12 cellular contexts compared by ENCODE assay signal in genomic region chr7:105198223-105198622, GRCh38.
DNase-seq lines count a peak whose midpoint lies in the region; ATAC-seq, FAIRE-seq and TF ChIP-seq lines count a peak whose summit lies in the region.
"Had no signal": no experiment of that assay in that cellular context is flagged by ENCODE, and none has a peak within 500 bp of the region (broad histone marks: within the 10 kb centered on the region; RNA-seq: fewer than 3 reads in every experiment).

No MANE protein-coding gene starts in this region.

- DNase-seq in MCF 10A (ENCODE audit: unreplicated experiment) (no peak), mammary epithelial cell (no peak), K562 (ENCODE audit: extremely low read depth in 1 of 4, low spot score in 3 of 4) (peak in 1 of 4 experiments; percentile 32), iris pigment epithelial cell (ENCODE audit: low read depth) (peak; percentile 96), substantia nigra (lab: John Stamatoyannopoulos, UW) (no peak)
- DNase-seq in activated CD4-positive, CD25-positive, alpha-beta regulatory T cell treated with anti-CD3 and anti-CD28 coated beads, Interleukin-2, amount 50 U/mL, for 72 hours = no peak
- DNase-seq: activated CD4-positive, alpha-beta T cell treated with anti-CD3 and anti-CD28 coated beads for 1 hour; activated naive CD4-positive, alpha-beta T cell treated with Interleukin-2 at 50 U/mL for 16 hours had no signal

- peaks cover 26% of the 10 kb centered on the region for H3K36me3 Mint-ChIP-seq in MCF 10A (ENCODE audit: insufficient read depth, unreplicated experiment)

- no peaks in the 10 kb centered on the region for H3K27me3 Mint-ChIP-seq in MCF 10A (ENCODE audit: insufficient read depth, unreplicated experiment)

- in situ Hi-C loops in mammary epithelial cell (cut with MboI; ENCODE audit: low sequenced_read_pairs in 2 of 2) = no loop called here
- in situ Hi-C loops in K562 (cut with MboI) = no loop called here

- no peak overlapping the region for H3K4me3 Mint-ChIP-seq in MCF 10A (ENCODE audit: unreplicated experiment)

- TF ChIP-seq EP300 in K562 (IDR thresholded peaks at IDR 0.05; ENCODE audit: low read length) = no peak

- H3K9me3 Mint-ChIP-seq in MCF 10A (ENCODE audit: unreplicated experiment) = no peaks in the 10 kb centered on the region

- WGBS in mammary epithelial cell (ENCODE audit: low coverage, missing lambda C conversion rate) = 89% methylated on average over 2 of the region's 2 CpGs
- WGBS in K562 (ENCODE audit: insufficient coverage, low coverage, missing lambda C conversion rate) = 21% methylated on average over 2 of the region's 2 CpGs

- intact Hi-C loops in MCF 10A (cut with micrococcal nuclease) = no loop called here
- intact Hi-C loops in mammary epithelial cell (cut with micrococcal nuclease) = no loop called here
- intact Hi-C loops in K562 (cut with micrococcal nuclease) = no loop called here

- no peak overlapping the region for H2AFZ ChIP-seq in mammary epithelial cell (ENCODE audit: low read depth, low read length)
- H2AFZ ChIP-seq in K562 (ENCODE audit: low read depth, low read length) = no peak overlapping the region

- FAIRE-seq in K562 (lab: Jason Lieb, UNC) = no peak

- peak overlapping the region; percentile 24 for H3K27ac Mint-ChIP-seq in MCF 10A (ENCODE audit: low read depth, unreplicated experiment)

- H3K9me3 ChIP-seq in mammary epithelial cell (replicated peaks; ENCODE audit: insufficient read depth, low read length) (no peaks in the 10 kb centered on the region), K562 (replicated peaks; ENCODE audit: control insufficient read depth, insufficient read depth, low read depth, low read length) (no peaks in the 10 kb centered on the region)
- H3K9me3 ChIP-seq: suprapubic skin had no signal

- no TSS peak for BruUV-seq in MCF 10A (replicated peaks; lab: Mats Ljungman, UMichigan)
- no TSS peak for BruUV-seq in mammary epithelial cell (replicated peaks; lab: Mats Ljungman, UMichigan)
- BruUV-seq in K562 (replicated peaks; lab: Mats Ljungman, UMichigan) = no TSS peak

- dilution Hi-C loops in mammary epithelial cell (cut with HindIII; ENCODE audit: low sequenced_read_pairs) = no loop called here

- H3K4me3 ChIP-seq in mammary epithelial cell (replicated peaks in 1 of 3; ENCODE audit: insufficient read depth in 1 of 3, low read depth in 2 of 3, low read length in 3 of 3) (no peak overlapping the region), K562 (no peak overlapping the region)
- H3K4me3 ChIP-seq: suprapubic skin had no signal

- ATAC-seq in K562 = peak; percentile 77
- no peak for ATAC-seq in HG03175 (IDR thresholded peaks at IDR 0.05; ENCODE audit: unreplicated experiment)
- ATAC-seq in HG03457 (IDR thresholded peaks at IDR 0.05; ENCODE audit: unreplicated experiment) = no peak

- H3K4me1 Mint-ChIP-seq in MCF 10A (ENCODE audit: insufficient read depth, unreplicated experiment) = peaks cover 7% of the 10 kb centered on the region

- no peaks in the 10 kb centered on the region for H4K20me1 ChIP-seq in mammary epithelial cell (ENCODE audit: insufficient read depth, low read length)
- H4K20me1 ChIP-seq in K562 (replicated peaks; ENCODE audit: control insufficient read depth, insufficient read depth, low read length) = peaks cover 11% of the 10 kb centered on the region; the same call in 1 of the 2 replicates

- no peak overlapping the region for H3K4me2 ChIP-seq in mammary epithelial cell (ENCODE audit: insufficient read depth, low read depth, low read length)
- no peak overlapping the region for H3K4me2 ChIP-seq in K562 (ENCODE audit: insufficient read depth, low read length)

- no peak for TF ChIP-seq RAD21 in K562 (CRISPR knock-in tag; conservative IDR thresholded peaks at IDR 0.05 in 1 of 2, IDR thresholded peaks at IDR 0.05 in 1 of 2)

- TF ChIP-seq CTCF in MCF 10A (IDR thresholded peaks at IDR 0.05; ENCODE audit: unreplicated experiment) (no peak), mammary epithelial cell (conservative IDR thresholded peaks at IDR 0.05 in 1 of 2, IDR thresholded peaks at IDR 0.05 in 1 of 2; ENCODE audit: extremely low read depth in 1 of 2, insufficient read depth in 1 of 2, low read depth in 1 of 2, low read length in 2 of 2) (no peak), K562 (IDR thresholded peaks at IDR 0.05 in 2 of 3, conservative IDR thresholded peaks at IDR 0.05 in 1 of 3; ENCODE audit: insufficient read depth in 2 of 3, low read depth in 1 of 3, low read length in 3 of 3) (no peak)

- peaks cover 51% of the 10 kb centered on the region for H3K79me2 ChIP-seq in mammary epithelial cell (ENCODE audit: insufficient read depth, low read length)
- no peaks in the 10 kb centered on the region for H3K79me2 ChIP-seq in K562 (ENCODE audit: control insufficient read depth, insufficient read depth, low read length)

- H3K4me1 ChIP-seq in mammary epithelial cell (ENCODE audit: insufficient read depth, low read length) (no peaks in the 10 kb centered on the region), K562 (replicated peaks in 1 of 2; ENCODE audit: control insufficient read depth in 2 of 2, insufficient read depth in 2 of 2, low read length in 2 of 2) (peaks cover 0 to 10% of the 10 kb centered on the region in 2 experiments; a peak in 2 of 5 replicates)

- H3K9ac ChIP-seq in mammary epithelial cell (ENCODE audit: insufficient read depth, low read length) (no peak overlapping the region), K562 (ENCODE audit: insufficient read depth in 1 of 2, low read depth in 2 of 2, low read length in 2 of 2) (peak overlapping the region in 1 of 2 experiments; percentile 10; a peak in 1 of 4 replicates)

- H3K9me1 ChIP-seq in K562 (ENCODE audit: control insufficient read depth, insufficient read depth, low read length) = no peaks in the 10 kb centered on the region

- no peak overlapping the region for H3K27ac ChIP-seq in mammary epithelial cell (ENCODE audit: insufficient read depth, low read depth, low read length)
- no peak overlapping the region for H3K27ac ChIP-seq in K562 (ENCODE audit: extremely low read depth, low read depth, low read length)
- H3K27ac ChIP-seq in substantia nigra (ENCODE audit: low read depth, low read length, poor library complexity, severe bottlenecking) = peak overlapping the region; percentile 36
- H3K27ac ChIP-seq: 22Rv1, suprapubic skin had no signal

- H3K27me3 ChIP-seq in mammary epithelial cell (ENCODE audit: insufficient read depth, low read length) (no peaks in the 10 kb centered on the region), K562 (ENCODE audit: control insufficient read depth in 2 of 2, insufficient read depth in 2 of 2, low read length in 2 of 2) (no peaks in the 10 kb centered on the region)
- H3K27me3 ChIP-seq: suprapubic skin had no signal

- CTCF ChIA-PET in MCF 10A (lab: Yijun Ruan, JAX) = interaction anchor here (0.6 to 0.9 kb wide), 2 partner anchors 15 to 54 kb away, joined by 3 to 4 read pairs; no protein-coding TSS in a partner anchor
- CTCF ChIA-PET in mammary epithelial cell (lab: Charles Lee; ENCODE audit: low non-redundant PET) = no interaction called here
- CTCF ChIA-PET in K562 (lab: Yijun Ruan, JAX; ENCODE audit: low intra/inter-chr PET ratio) = no interaction called here

- H3K36me3 ChIP-seq in mammary epithelial cell (ENCODE audit: insufficient read depth, low read length) = peaks cover 3% of the 10 kb centered on the region
- peaks cover 12% of the 10 kb centered on the region for H3K36me3 ChIP-seq in K562 (ENCODE audit: control insufficient read depth, insufficient read depth, low read length)

- no peak for TF ChIP-seq POLR2A in K562 (conservative IDR thresholded peaks at IDR 0.05)

- POLR2A ChIA-PET in MCF 10A (lab: Yijun Ruan, JAX) (no interaction called here), K562 (lab: Yijun Ruan, JAX) (interaction anchor here (1.3 kb wide), 1 partner anchor 13 kb away, joined by 4 read pairs; no protein-coding TSS in a partner anchor)

TF ChIP-seq in K562, 482 proteins besides CTCF, POLR2A, EP300 and RAD21 (continues in another document):
- TF ChIP-seq TAF9B (IDR thresholded peaks at IDR 0.05; ENCODE audit: partially characterized antibody) (no peak), BRF2 (IDR thresholded peaks at IDR 0.05; ENCODE audit: borderline replicate concordance, insufficient read depth, insufficient read length) (no peak), EWSR1 (IDR thresholded peaks at IDR 0.05; ENCODE audit: borderline replicate concordance, low read depth, partially characterized antibody) (no peak), MEIS2 (IDR thresholded peaks at IDR 0.05; ENCODE audit: partially characterized antibody) (peak; percentile 66), ASH1L (IDR thresholded peaks at IDR 0.05; ENCODE audit: borderline replicate concordance, low read depth, partially characterized antibody) (no peak), ZNF24 (IDR thresholded peaks at IDR 0.05) (no peak), CBX1 (IDR thresholded peaks at IDR 0.05; ENCODE audit: low read depth) (no peak), CHAMP1 (IDR thresholded peaks at IDR 0.05) (no peak)
